9 cellular contexts compared by ENCODE assay signal in genomic region chr12:65277994-65278575, GRCh38. TPM values are rescaled to one million over a fixed set of nuclear protein-coding genes. Genes with fewer than 3 reads are reported as not detected.
DNase-seq lines count a peak whose midpoint lies in the region; ATAC-seq and TF ChIP-seq lines count a peak whose summit lies in the region.
"Had no signal": no experiment of that assay in that cellular context is flagged by ENCODE, and none has a peak within 500 bp of the region (broad histone marks: within the 10 kb centered on the region; RNA-seq: fewer than 3 reads in every experiment).

No MANE protein-coding gene starts in this region.

- peaks cover 57% of the 10 kb centered on the region for H3K27me3 Mint-ChIP-seq in CD8-positive, alpha-beta T cell (ENCODE audit: low read depth)

- H3K36me3 Mint-ChIP-seq in CD8-positive, alpha-beta T cell = no peaks in the 10 kb centered on the region

- intact Hi-C loops in CD8-positive, alpha-beta T cell (cut with DNase I, micrococcal nuclease) = no loop called here
- intact Hi-C loops in esophagus muscularis mucosa (cut with DNase I) = no loop called here

- H3K4me1 ChIP-seq in CD8-positive, alpha-beta T cell (ENCODE audit: insufficient read depth, low read length) = peaks cover 6% of the 10 kb centered on the region
- H3K4me1 ChIP-seq in Peyer's patch (peaks cover 0 to 6% (median 2%) of the 10 kb centered on the region in 4 donors), esophagus muscularis mucosa (peaks cover 31 to 42% (median 40%) of the 10 kb centered on the region in 4 donors), neutrophil (ENCODE audit: control insufficient read depth in 1 of 2, insufficient read depth in 1 of 2, low read depth in 1 of 2, low read length in 1 of 2) (peaks cover 50 to 54% of the 10 kb centered on the region in 2 experiments)

- H3K27ac ChIP-seq in CD8-positive, alpha-beta T cell (ENCODE audit: low read depth, low read length) = no peak overlapping the region
- peak overlapping the region in 3 of 4 donors; percentile 67 to 86 (median 80) for H3K27ac ChIP-seq in Peyer's patch
- peak overlapping the region; percentile 94 to 99 (median 98) for H3K27ac ChIP-seq in esophagus muscularis mucosa (replicated peaks in 1 of 4)
- peak overlapping the region; percentile 79 for H3K27ac ChIP-seq in neutrophil

- no peak for DNase-seq in CD8-positive, alpha-beta T cell
- DNase-seq in Peyer's patch (no peak), esophagus muscularis mucosa (ENCODE audit: extremely low spot score) (no peak), NCI-H1105 treated with DMSO at 0.1 percent for 48 hours (lab: John Stamatoyannopoulos, UW) (no peak), mesenteric fat pad (ENCODE audit: low spot score) (no peak), AG08395 (ENCODE audit: low spot score) (no peak)

- peak overlapping the region; percentile 72 for H3K4me3 Mint-ChIP-seq in CD8-positive, alpha-beta T cell

- POLR2A ChIA-PET in CD8-positive, alpha-beta T cell (lab: Charles Lee) = no interaction called here

- H3K4me3 ChIP-seq in CD8-positive, alpha-beta T cell (ENCODE audit: low read depth, low read length) = no peak overlapping the region
- H3K4me3 ChIP-seq in Peyer's patch = peak overlapping the region; percentile 51 to 72 (median 62)
- H3K4me3 ChIP-seq in esophagus muscularis mucosa = peak overlapping the region; percentile 77 to 99 (median 97)
- H3K4me3 ChIP-seq in neutrophil (ENCODE audit: low read depth in 1 of 2, low read length in 1 of 2) = peak overlapping the region; percentile 86 to 88

- no peaks in the 10 kb centered on the region for H3K9me3 Mint-ChIP-seq in CD8-positive, alpha-beta T cell

- CTCF ChIA-PET in CD8-positive, alpha-beta T cell (lab: Charles Lee) = no interaction called here

- WGBS in esophagus muscularis mucosa = 9% methylated on average over 22 of the region's 23 CpGs

- H3K27me3 ChIP-seq in CD8-positive, alpha-beta T cell (ENCODE audit: insufficient read depth, low read length) = no peaks in the 10 kb centered on the region
- peaks cover 0 to 6% of the 10 kb centered on the region in 2 donors for H3K27me3 ChIP-seq in Peyer's patch
- H3K27me3 ChIP-seq in esophagus muscularis mucosa = no peaks in the 10 kb centered on the region
- H3K27me3 ChIP-seq in neutrophil = no peaks in the 10 kb centered on the region

- no peak overlapping the region for H3K27ac Mint-ChIP-seq in CD8-positive, alpha-beta T cell

- no peak for TF ChIP-seq EP300 in esophagus muscularis mucosa (IDR thresholded peaks at IDR 0.05)

- no peaks in the 10 kb centered on the region for H3K9me3 ChIP-seq in CD8-positive, alpha-beta T cell (ENCODE audit: low read length)
- H3K9me3 ChIP-seq in Peyer's patch (no peaks in the 10 kb centered on the region), esophagus muscularis mucosa (no peaks in the 10 kb centered on the region), neutrophil (no peaks in the 10 kb centered on the region)

- H3K4me1 Mint-ChIP-seq in CD8-positive, alpha-beta T cell (ENCODE audit: low read depth) = peaks cover 6% of the 10 kb centered on the region

- ATAC-seq in CD8-positive, alpha-beta T cell = no peak
- ATAC-seq in GM19324 (IDR thresholded peaks at IDR 0.05; ENCODE audit: low FRiP score, unreplicated experiment) = no peak

- H3K36me3 ChIP-seq in CD8-positive, alpha-beta T cell (ENCODE audit: insufficient read depth, low read length) = no peaks in the 10 kb centered on the region
- H3K36me3 ChIP-seq in Peyer's patch (no peaks in the 10 kb centered on the region), esophagus muscularis mucosa (no peaks in the 10 kb centered on the region), neutrophil (no peaks in the 10 kb centered on the region)

- no peak for TF ChIP-seq CTCF in CD8-positive, alpha-beta T cell (IDR thresholded peaks at IDR 0.05)
- TF ChIP-seq CTCF in Peyer's patch (IDR thresholded peaks at IDR 0.05) (no peak), esophagus muscularis mucosa (IDR thresholded peaks at IDR 0.05) (no peak), neutrophil (IDR thresholded peaks at IDR 0.05) (no peak)

- TF ChIP-seq POLR2A in Peyer's patch (IDR thresholded peaks at IDR 0.05) (no peak), esophagus muscularis mucosa (IDR thresholded peaks at IDR 0.05; ENCODE audit: low read depth) (no peak)

RNA-seq across cellular contexts. Expression of gene MSRB3, which starts 0.4 kb away (rescaled TPM):
- not detected for total RNA-seq in CD8-positive, alpha-beta T cell
- total RNA-seq in Peyer's patch (10 to 100 TPM in 2 of 4 donors, 1 to 10 TPM in 2; 2.8 to 14.9 (median 9.3) TPM), esophagus muscularis mucosa (100 to 1,000 TPM; 213 to 325 (median 288) TPM), mesenteric fat pad (81.1 TPM)
- total RNA-seq: activated CD8-positive, alpha-beta memory T cell treated with anti-CD3 and anti-CD28 coated beads for 36 hours had no signal
